ENCODE assay signal across 1 cellular context in the genomic region with DNA sequence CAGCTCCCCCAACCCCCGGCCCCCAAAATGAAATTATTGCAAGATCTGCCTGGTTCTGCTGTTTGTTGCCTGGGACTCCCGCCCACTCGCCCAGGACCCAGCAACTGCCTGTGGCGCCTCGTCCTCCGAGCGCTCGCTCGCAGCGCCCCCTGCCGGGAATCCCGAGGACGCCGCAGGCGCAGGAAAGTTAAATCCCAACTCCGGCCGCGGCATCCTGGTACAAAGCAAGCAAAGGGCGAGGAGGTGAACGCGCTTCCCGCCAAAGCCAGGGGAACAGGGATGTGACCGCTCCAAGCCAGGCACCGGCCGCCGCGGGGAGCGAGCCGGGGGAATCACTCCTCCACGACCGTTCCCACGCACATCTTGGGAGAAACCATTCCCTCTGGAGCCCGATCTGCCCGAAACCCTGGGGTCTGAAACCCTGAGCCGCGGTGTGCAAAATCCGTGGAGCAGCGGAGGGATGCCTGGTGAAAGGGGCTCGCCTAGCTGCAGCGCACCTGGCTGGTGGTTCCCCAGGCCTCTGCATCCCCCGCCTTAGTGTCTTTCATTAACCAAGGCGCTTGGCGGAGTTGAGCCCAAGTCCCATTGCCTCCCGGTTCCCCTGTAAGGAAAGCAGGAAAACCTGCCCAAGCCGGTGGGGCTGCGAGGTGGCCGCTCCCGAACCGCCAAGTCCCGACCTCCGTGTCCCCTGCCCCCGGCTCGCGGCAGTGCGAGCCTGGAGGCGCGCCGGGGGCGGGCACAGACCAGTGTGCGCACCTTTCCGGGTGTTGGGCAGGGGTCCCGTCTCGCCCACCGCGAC.
TF ChIP-seq lines count a peak whose summit lies in the region.

No MANE protein-coding gene starts in this region.

TF ChIP-seq in GM23338, 12 proteins besides CTCF, POLR2A, EP300 and RAD21 (continued from another document):
- TF ChIP-seq, protein P1, sequence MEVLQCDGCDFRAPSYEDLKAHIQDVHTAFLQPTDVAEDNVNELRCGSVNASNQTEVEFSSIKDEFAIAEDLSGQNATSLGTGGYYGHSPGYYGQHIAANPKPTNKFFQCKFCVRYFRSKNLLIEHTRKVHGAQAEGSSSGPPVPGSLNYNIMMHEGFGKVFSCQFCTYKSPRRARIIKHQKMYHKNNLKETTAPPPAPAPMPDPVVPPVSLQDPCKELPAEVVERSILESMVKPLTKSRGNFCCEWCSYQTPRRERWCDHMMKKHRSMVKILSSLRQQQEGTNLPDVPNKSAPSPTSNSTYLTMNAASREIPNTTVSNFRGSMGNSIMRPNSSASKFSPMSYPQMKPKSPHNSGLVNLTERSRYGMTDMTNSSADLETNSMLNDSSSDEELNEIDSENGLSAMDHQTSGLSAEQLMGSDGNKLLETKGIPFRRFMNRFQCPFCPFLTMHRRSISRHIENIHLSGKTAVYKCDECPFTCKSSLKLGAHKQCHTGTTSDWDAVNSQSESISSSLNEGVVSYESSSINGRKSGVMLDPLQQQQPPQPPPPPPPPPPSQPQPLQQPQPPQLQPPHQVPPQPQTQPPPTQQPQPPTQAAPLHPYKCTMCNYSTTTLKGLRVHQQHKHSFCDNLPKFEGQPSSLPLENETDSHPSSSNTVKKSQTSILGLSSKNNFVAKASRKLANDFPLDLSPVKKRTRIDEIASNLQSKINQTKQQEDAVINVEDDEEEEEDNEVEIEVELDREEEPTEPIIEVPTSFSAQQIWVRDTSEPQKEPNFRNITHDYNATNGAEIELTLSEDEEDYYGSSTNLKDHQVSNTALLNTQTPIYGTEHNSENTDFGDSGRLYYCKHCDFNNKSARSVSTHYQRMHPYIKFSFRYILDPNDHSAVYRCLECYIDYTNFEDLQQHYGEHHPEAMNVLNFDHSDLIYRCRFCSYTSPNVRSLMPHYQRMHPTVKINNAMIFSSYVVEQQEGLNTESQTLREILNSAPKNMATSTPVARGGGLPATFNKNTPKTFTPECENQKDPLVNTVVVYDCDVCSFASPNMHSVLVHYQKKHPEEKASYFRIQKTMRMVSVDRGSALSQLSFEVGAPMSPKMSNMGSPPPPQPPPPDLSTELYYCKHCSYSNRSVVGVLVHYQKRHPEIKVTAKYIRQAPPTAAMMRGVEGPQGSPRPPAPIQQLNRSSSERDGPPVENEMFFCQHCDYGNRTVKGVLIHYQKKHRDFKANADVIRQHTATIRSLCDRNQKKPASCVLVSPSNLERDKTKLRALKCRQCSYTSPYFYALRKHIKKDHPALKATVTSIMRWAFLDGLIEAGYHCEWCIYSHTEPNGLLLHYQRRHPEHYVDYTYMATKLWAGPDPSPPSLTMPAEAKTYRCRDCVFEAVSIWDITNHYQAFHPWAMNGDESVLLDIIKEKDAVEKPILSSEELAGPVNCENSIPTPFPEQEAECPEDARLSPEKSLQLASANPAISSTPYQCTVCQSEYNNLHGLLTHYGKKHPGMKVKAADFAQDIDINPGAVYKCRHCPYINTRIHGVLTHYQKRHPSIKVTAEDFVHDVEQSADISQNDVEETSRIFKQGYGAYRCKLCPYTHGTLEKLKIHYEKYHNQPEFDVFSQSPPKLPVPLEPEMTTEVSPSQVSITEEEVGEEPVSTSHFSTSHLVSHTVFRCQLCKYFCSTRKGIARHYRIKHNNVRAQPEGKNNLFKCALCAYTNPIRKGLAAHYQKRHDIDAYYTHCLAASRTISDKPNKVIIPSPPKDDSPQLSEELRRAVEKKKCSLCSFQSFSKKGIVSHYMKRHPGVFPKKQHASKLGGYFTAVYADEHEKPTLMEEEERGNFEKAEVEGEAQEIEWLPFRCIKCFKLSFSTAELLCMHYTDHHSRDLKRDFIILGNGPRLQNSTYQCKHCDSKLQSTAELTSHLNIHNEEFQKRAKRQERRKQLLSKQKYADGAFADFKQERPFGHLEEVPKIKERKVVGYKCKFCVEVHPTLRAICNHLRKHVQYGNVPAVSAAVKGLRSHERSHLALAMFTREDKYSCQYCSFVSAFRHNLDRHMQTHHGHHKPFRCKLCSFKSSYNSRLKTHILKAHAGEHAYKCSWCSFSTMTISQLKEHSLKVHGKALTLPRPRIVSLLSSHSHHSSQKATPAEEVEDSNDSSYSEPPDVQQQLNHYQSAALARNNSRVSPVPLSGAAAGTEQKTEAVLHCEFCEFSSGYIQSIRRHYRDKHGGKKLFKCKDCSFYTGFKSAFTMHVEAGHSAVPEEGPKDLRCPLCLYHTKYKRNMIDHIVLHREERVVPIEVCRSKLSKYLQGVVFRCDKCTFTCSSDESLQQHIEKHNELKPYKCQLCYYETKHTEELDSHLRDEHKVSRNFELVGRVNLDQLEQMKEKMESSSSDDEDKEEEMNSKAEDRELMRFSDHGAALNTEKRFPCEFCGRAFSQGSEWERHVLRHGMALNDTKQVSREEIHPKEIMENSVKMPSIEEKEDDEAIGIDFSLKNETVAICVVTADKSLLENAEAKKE (CRISPR knock-in tag; IDR thresholded peaks at IDR 0.05) = 0 out of 2 replicates have a peak, but pooled peaks have one; percentile 38
- TF ChIP-seq CREB1 (CRISPR knock-in tag; IDR thresholded peaks at IDR 0.05; ENCODE audit: low read depth) (0 out of 2 replicates have a peak, but pooled peaks have one; percentile 43), STAT1 (IDR thresholded peaks at IDR 0.05; ENCODE audit: unreplicated experiment) (no peak), JUNB (IDR thresholded peaks at IDR 0.05; ENCODE audit: unreplicated experiment) (no peak)
